8 cellular contexts compared by ENCODE assay signal in genomic region chr1:32394890-32395415, GRCh38. TPM values are rescaled to one million over a fixed set of nuclear protein-coding genes. Genes with fewer than 3 reads are reported as not detected.
A peak's percentile ranks its signal among the peaks of the same experiment; 100 is the strongest.
DNase-seq lines count a peak whose midpoint lies in the region; ATAC-seq and FAIRE-seq lines count a peak whose summit lies in the region.

No MANE protein-coding gene starts in this region.

- peaks cover 10% of the 10 kb centered on the region for H3K27me3 Mint-ChIP-seq in activated T-helper 2 cell treated with anti-CD3 and anti-CD28 coated beads, Interferon-gamma antibody, Interleukin-2, Interleukin-4, amounts not matched to agents 10 μg/mL and 5 μg/mL and 100 μg/mL, durations not matched to agents 14 hours and 24 hours and 36 hours (ENCODE audit: low read depth)
- H3K27me3 Mint-ChIP-seq in stimulated activated naive CD8-positive, alpha-beta T cell treated with anti-CD3 and anti-CD28 coated beads, Interleukin-15, amount 100 ng/mL, for 72 hours, result no peaks in the 10 kb centered on the region

- ATAC-seq in HG03378 (IDR thresholded peaks at IDR 0.05; ENCODE audit: unreplicated experiment) (peak; percentile 13), GM21786 (IDR thresholded peaks at IDR 0.05; ENCODE audit: unreplicated experiment) (no peak)
- no peak for ATAC-seq in stimulated activated naive CD8-positive, alpha-beta T cell treated with anti-CD3 and anti-CD28 coated beads, Interleukin-15, amount 100 ng/mL, for 72 hours

- FAIRE-seq in urothelium cell line (lab: Jason Lieb, UNC), result no peak

- peak overlapping the region; percentile 73 for H3K4me3 ChIP-seq in iPS-18c (ENCODE audit: insufficient read depth, low read depth, low read length)

- H3K4me1 Mint-ChIP-seq in activated T-helper 2 cell treated with anti-CD3 and anti-CD28 coated beads, Interferon-gamma antibody, Interleukin-2, Interleukin-4, amounts not matched to agents 10 μg/mL and 5 μg/mL and 100 μg/mL, durations not matched to agents 14 hours and 24 hours and 36 hours (ENCODE audit: low read depth), result peaks cover 12% of the 10 kb centered on the region
- peaks cover 27% of the 10 kb centered on the region for H3K4me1 Mint-ChIP-seq in stimulated activated naive CD8-positive, alpha-beta T cell treated with anti-CD3 and anti-CD28 coated beads, Interleukin-15, amount 100 ng/mL, for 72 hours

- peaks cover 10% of the 10 kb centered on the region for H3K36me3 Mint-ChIP-seq in activated T-helper 2 cell treated with anti-CD3 and anti-CD28 coated beads, Interferon-gamma antibody, Interleukin-2, Interleukin-4, amounts not matched to agents 10 μg/mL and 5 μg/mL and 100 μg/mL, durations not matched to agents 14 hours and 24 hours and 36 hours (ENCODE audit: low read depth)

- H3K4me3 Mint-ChIP-seq in activated T-helper 2 cell treated with anti-CD3 and anti-CD28 coated beads, Interferon-gamma antibody, Interleukin-2, Interleukin-4, amounts not matched to agents 10 μg/mL and 5 μg/mL and 100 μg/mL, durations not matched to agents 14 hours and 24 hours and 36 hours (ENCODE audit: low read depth), result peak overlapping the region; percentile 99
- peak overlapping the region; percentile 99 for H3K4me3 Mint-ChIP-seq in stimulated activated naive CD8-positive, alpha-beta T cell treated with anti-CD3 and anti-CD28 coated beads, Interleukin-15, amount 100 ng/mL, for 72 hours

- peak overlapping the region; percentile 99 for H3K27ac Mint-ChIP-seq in activated T-helper 2 cell treated with anti-CD3 and anti-CD28 coated beads, Interferon-gamma antibody, Interleukin-2, Interleukin-4, amounts not matched to agents 10 μg/mL and 5 μg/mL and 100 μg/mL, durations not matched to agents 14 hours and 24 hours and 36 hours
- H3K27ac Mint-ChIP-seq in stimulated activated naive CD8-positive, alpha-beta T cell treated with anti-CD3 and anti-CD28 coated beads, Interleukin-15, amount 100 ng/mL, for 72 hours, result peak overlapping the region; percentile 99

- H3K9me3 Mint-ChIP-seq in activated T-helper 2 cell treated with anti-CD3 and anti-CD28 coated beads, Interferon-gamma antibody, Interleukin-2, Interleukin-4, amounts not matched to agents 10 μg/mL and 5 μg/mL and 100 μg/mL, durations not matched to agents 14 hours and 24 hours and 36 hours, result no peaks in the 10 kb centered on the region
- H3K9me3 Mint-ChIP-seq in stimulated activated naive CD8-positive, alpha-beta T cell treated with anti-CD3 and anti-CD28 coated beads, Interleukin-15, amount 100 ng/mL, for 72 hours, result peaks cover 0 to 7% of the 10 kb centered on the region in 2 donors

- H3K9me3 ChIP-seq in iPS-18c (ENCODE audit: control insufficient read depth, insufficient read depth, low read length), result no peaks in the 10 kb centered on the region

- DNase-seq in DMS153 treated with DMSO at 0.1 percent for 48 hours (lab: John Stamatoyannopoulos, UW; ENCODE audit: unreplicated experiment), result peak; percentile 41
- no peak for DNase-seq in activated T-helper 2 cell treated with anti-CD3 and anti-CD28 coated beads, Interferon-gamma antibody, Interleukin-2, Interleukin-4, amounts not matched to agents 10 μg/mL and 5 μg/mL and 100 μg/mL, durations not matched to agents 14 hours and 24 hours and 36 hours (ENCODE audit: low spot score)
- DNase-seq in stimulated activated naive CD8-positive, alpha-beta T cell treated with anti-CD3 and anti-CD28 coated beads, Interleukin-15, amount 100 ng/mL, for 72 hours, result no peak
- no peak for DNase-seq in dedifferentiated amniotic fluid mesenchymal stem cell (ENCODE audit: extremely low spot score)
- no peak for DNase-seq in urothelium cell line (ENCODE audit: low spot score)

- intact Hi-C loops in activated T-helper 2 cell treated with anti-CD3 and anti-CD28 coated beads, Interferon-gamma antibody, Interleukin-2, Interleukin-4, amounts not matched to agents 10 μg/mL and 5 μg/mL and 100 μg/mL, durations not matched to agents 14 hours and 24 hours and 36 hours (cut with micrococcal nuclease), result loop anchor here (2.0 to 5.0 kb wide), 3 partner anchors 58 to 193 kb away; partner anchors contain the start of genes CCDC28B, EIF3I, MARCKSL1 and TMEM234

RNA-seq across cellular contexts. Expression of gene BSDC1, which starts 0.7 kb away (rescaled TPM):
- total RNA-seq in activated T-helper 2 cell treated with anti-CD3 and anti-CD28 coated beads, Interferon-gamma antibody, Interleukin-2, Interleukin-4, amounts not matched to agents 10 μg/mL and 5 μg/mL and 100 μg/mL, durations not matched to agents 14 hours and 24 hours and 36 hours, result 48.9 and 54.3 TPM in 2 replicates

RNA-seq across cellular contexts. Expression of gene TSSK3, which starts 32.6 kb away (rescaled TPM):
- total RNA-seq in activated T-helper 2 cell treated with anti-CD3 and anti-CD28 coated beads, Interferon-gamma antibody, Interleukin-2, Interleukin-4, amounts not matched to agents 10 μg/mL and 5 μg/mL and 100 μg/mL, durations not matched to agents 14 hours and 24 hours and 36 hours, result 1.1 TPM in 2 replicates

RNA-seq across cellular contexts. Expression of gene FAM229A, which starts 32.7 kb away (rescaled TPM):
- total RNA-seq in activated T-helper 2 cell treated with anti-CD3 and anti-CD28 coated beads, Interferon-gamma antibody, Interleukin-2, Interleukin-4, amounts not matched to agents 10 μg/mL and 5 μg/mL and 100 μg/mL, durations not matched to agents 14 hours and 24 hours and 36 hours, result 5.4 and 6.1 TPM in 2 replicates

RNA-seq across cellular contexts. Expression of gene MARCKSL1, which starts 58.9 kb away (rescaled TPM):
- total RNA-seq in activated T-helper 2 cell treated with anti-CD3 and anti-CD28 coated beads, Interferon-gamma antibody, Interleukin-2, Interleukin-4, amounts not matched to agents 10 μg/mL and 5 μg/mL and 100 μg/mL, durations not matched to agents 14 hours and 24 hours and 36 hours, result 42.5 and 45.0 TPM in 2 replicates
